Comparison of ENCODE assay signal across 12 cellular contexts in the genomic region with DNA sequence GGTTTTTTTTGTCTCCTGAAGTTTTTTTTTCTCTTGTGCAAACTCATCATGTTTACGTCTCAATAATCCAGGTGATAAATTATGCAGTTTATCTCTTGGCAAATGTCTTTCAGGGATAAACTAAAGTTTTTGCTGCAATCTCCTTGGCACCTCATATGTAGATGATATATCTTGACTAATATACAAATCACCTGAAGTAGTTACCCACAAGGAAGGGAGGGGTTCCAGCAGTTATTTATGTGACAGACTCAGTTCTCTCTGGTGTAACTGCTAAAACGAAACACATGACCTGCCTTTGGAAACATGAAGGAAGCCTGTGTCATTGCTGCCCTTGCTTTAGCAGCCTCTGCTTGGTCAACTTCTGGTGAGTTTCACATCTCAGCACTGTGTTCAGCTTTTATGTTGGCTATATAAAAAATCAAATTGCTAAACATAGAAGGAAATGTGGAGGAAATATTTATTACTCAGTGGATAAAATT. TPM values are rescaled to one million over a fixed set of nuclear protein-coding genes. Genes with fewer than 3 reads are reported as not detected.
DNase-seq lines count a peak whose midpoint lies in the region; ATAC-seq and TF ChIP-seq lines count a peak whose summit lies in the region.
"Had no signal": no experiment of that assay in that cellular context is flagged by ENCODE, and none has a peak within 500 bp of the region (broad histone marks: within the 10 kb centered on the region; RNA-seq: fewer than 3 reads in every experiment).

No MANE protein-coding gene starts in this region.

- H3K27me3 ChIP-seq in AG04450 (ENCODE audit: control insufficient read depth, insufficient read depth, low read length) (no peaks in the 10 kb centered on the region), IMR-90 (ENCODE audit: control insufficient read depth, insufficient read depth, low read length) (no peaks in the 10 kb centered on the region), mammary epithelial cell (ENCODE audit: insufficient read depth, low read length) (no peaks in the 10 kb centered on the region)

- H2BK5ac ChIP-seq in IMR-90 (ENCODE audit: low read depth, low read length, poor library complexity, severe bottlenecking) = peak overlapping the region; percentile 5

- CTCF ChIA-PET in AG04450 (lab: Charles Lee) (no interaction called here), IMR-90 (lab: Yijun Ruan, JAX) (no interaction called here), mammary epithelial cell (lab: Charles Lee; ENCODE audit: low non-redundant PET) (no interaction called here)

- POLR2A ChIA-PET in AG04450 (lab: Yijun Ruan, JAX) = no interaction called here
- POLR2A ChIA-PET in IMR-90 (lab: Charles Lee; ENCODE audit: unreplicated experiment) = no interaction called here

- BruUV-seq in IMR-90 (replicated peaks; lab: Mats Ljungman, UMichigan) = no TSS peak
- no TSS peak for BruUV-seq in mammary epithelial cell (replicated peaks; lab: Mats Ljungman, UMichigan)

- no peak overlapping the region for H2BK20ac ChIP-seq in IMR-90 (ENCODE audit: low read depth, low read length)

- no peak overlapping the region for H2BK120ac ChIP-seq in IMR-90 (ENCODE audit: low read depth, low read length)

- peak; percentile 79 for ATAC-seq in IMR-90 (ENCODE audit: low read depth)

- no peak overlapping the region for H2BK15ac ChIP-seq in IMR-90 (ENCODE audit: low read depth, low read length)

- H3K9me3 ChIP-seq in AG04450 (ENCODE audit: control insufficient read depth, insufficient read depth, low read length) (no peaks in the 10 kb centered on the region), IMR-90 (ENCODE audit: control insufficient read depth, insufficient read depth, low read length) (no peaks in the 10 kb centered on the region), mammary epithelial cell (replicated peaks; ENCODE audit: insufficient read depth, low read length) (no peaks in the 10 kb centered on the region)

- no peak overlapping the region for H2AK9ac ChIP-seq in IMR-90 (replicated peaks; ENCODE audit: low read depth, low read length, poor library complexity)

- no peak overlapping the region for H3K56ac ChIP-seq in IMR-90 (ENCODE audit: extremely low read depth, insufficient read depth, low read length)

- H3K9ac ChIP-seq in IMR-90 (ENCODE audit: low read depth, low read length) (no peak overlapping the region), mammary epithelial cell (ENCODE audit: insufficient read depth, low read length) (no peak overlapping the region)

- WGBS in IMR-90 (ENCODE audit: extremely low coverage in 2 of 2, insufficient read length in 1 of 2), 2 experiments = no CpG with 5 or more reads among the region's 2 CpGs
- 87% methylated on average over 2 of the region's 2 CpGs for WGBS in mammary epithelial cell (ENCODE audit: low coverage, missing lambda C conversion rate)

- H3K4me3 ChIP-seq in AG04450 (ENCODE audit: low read depth, low read length) (no peak overlapping the region), IMR-90 (ENCODE audit: insufficient read depth, low read depth, low read length) (no peak overlapping the region), mammary epithelial cell (replicated peaks in 1 of 3; ENCODE audit: insufficient read depth in 1 of 3, low read depth in 2 of 3, low read length in 3 of 3) (no peak overlapping the region)

- no peaks in the 10 kb centered on the region for H4K20me1 ChIP-seq in IMR-90 (ENCODE audit: insufficient read depth, low read length)
- H4K20me1 ChIP-seq in mammary epithelial cell (ENCODE audit: insufficient read depth, low read length) = no peaks in the 10 kb centered on the region

- no peaks in the 10 kb centered on the region for H3K79me2 ChIP-seq in mammary epithelial cell (ENCODE audit: insufficient read depth, low read length)

- H3K4ac ChIP-seq in IMR-90 (ENCODE audit: low read depth, low read length) = no peak overlapping the region

- TF ChIP-seq RAD21 in IMR-90 (IDR thresholded peaks at IDR 0.05; ENCODE audit: low read length) = no peak

- peak; percentile 10 for DNase-seq in AG04450 (ENCODE audit: low read depth, low spot score)
- peak; percentile 68 for DNase-seq in IMR-90
- DNase-seq in mammary epithelial cell = peak; percentile 56
- peak; percentile 13 for DNase-seq in mucosa of gallbladder (ENCODE audit: low spot score)
- DNase-seq in NCI-H82 treated with DMSO at 0.1 percent for 48 hours (lab: John Stamatoyannopoulos, UW; ENCODE audit: unreplicated experiment) = no peak
- no peak for DNase-seq in mesenteric fat pad (ENCODE audit: low spot score)
- DNase-seq in T1000 (lab: John Stamatoyannopoulos, UW) = no peak
- no peak for DNase-seq in activated gamma-delta T cell (lab: John Stamatoyannopoulos, UW)
- DNase-seq: activated CD4-positive, alpha-beta memory T cell treated with anti-CD3 and anti-CD28 coated beads for 36 hours; activated naive CD8-positive, alpha-beta T cell treated with anti-CD3 and anti-CD28 coated beads, Interleukin-2, amount 10 ng/mL, durations not matched to agents 7 days and 5 days; NCI-H187; stimulated activated naive CD4-positive, alpha-beta T cell had no signal

- no peak overlapping the region for H4K91ac ChIP-seq in IMR-90 (ENCODE audit: insufficient read depth, low read depth, low read length)

- H3K4me2 ChIP-seq in IMR-90 (ENCODE audit: low read depth, low read length) = peak overlapping the region; percentile 25
- H3K4me2 ChIP-seq in mammary epithelial cell (ENCODE audit: insufficient read depth, low read depth, low read length) = no peak overlapping the region

- H2AFZ ChIP-seq in IMR-90 (replicated peaks; ENCODE audit: low read length, poor library complexity) = no peak overlapping the region
- H2AFZ ChIP-seq in mammary epithelial cell (ENCODE audit: low read depth, low read length) = no peak overlapping the region

- TF ChIP-seq POLR2A in IMR-90 (IDR thresholded peaks at IDR 0.05; ENCODE audit: low read depth, low read length) = no peak

- dilution Hi-C loops in IMR-90 (cut with HindIII; ENCODE audit: low sequenced_read_pairs, unreplicated experiment) = no loop called here
- dilution Hi-C loops in mammary epithelial cell (cut with HindIII; ENCODE audit: low sequenced_read_pairs) = no loop called here

- in situ Hi-C loops in IMR-90 (cut with MboI; ENCODE audit: low sequenced_read_pairs) = no loop called here
- in situ Hi-C loops in mammary epithelial cell (cut with MboI; ENCODE audit: low sequenced_read_pairs in 2 of 2) = loop anchor here in 1 of 2 donors (10.0 kb wide), 1 partner anchor 257 kb away; no protein-coding TSS in a partner anchor

- intact Hi-C loops in IMR-90 (cut with micrococcal nuclease) (no loop called here), mammary epithelial cell (cut with micrococcal nuclease) (no loop called here)

- H4K5ac ChIP-seq in IMR-90 (ENCODE audit: low read depth, low read length) = peak overlapping the region; percentile 5; the same call in 1 of the 2 replicates

- no peak overlapping the region for H3K23ac ChIP-seq in IMR-90 (ENCODE audit: low read depth, low read length)

- no peak overlapping the region for H2AK5ac ChIP-seq in IMR-90 (ENCODE audit: low read depth, low read length)

- no peaks in the 10 kb centered on the region; the same call in 1 of the 2 replicates for H3K36me3 ChIP-seq in IMR-90 (ENCODE audit: control insufficient read depth, insufficient read depth, low read length)
- no peaks in the 10 kb centered on the region for H3K36me3 ChIP-seq in mammary epithelial cell (ENCODE audit: insufficient read depth, low read length)

- H3K9me1 ChIP-seq in IMR-90 (ENCODE audit: insufficient read depth, low read length) = peaks cover 4% of the 10 kb centered on the region; the same call in 1 of the 2 replicates

- TF ChIP-seq CTCF in AG04450 (IDR thresholded peaks at IDR 0.05; ENCODE audit: low read depth, low read length) (no peak), IMR-90 (conservative IDR thresholded peaks at IDR 0.05; ENCODE audit: low read depth, low read length) (no peak), mammary epithelial cell (conservative IDR thresholded peaks at IDR 0.05 in 1 of 2, IDR thresholded peaks at IDR 0.05 in 1 of 2; ENCODE audit: extremely low read depth in 1 of 2, insufficient read depth in 1 of 2, low read depth in 1 of 2, low read length in 2 of 2) (no peak)

- H4K8ac ChIP-seq in IMR-90 (ENCODE audit: low read depth in 2 of 2, low read length in 2 of 2) = no peak overlapping the region

- peak overlapping the region; percentile 25 for H3K27ac ChIP-seq in AG04450 (ENCODE audit: low read depth, low read length)
- peak overlapping the region; percentile 61; the same call in 1 of the 2 replicates for H3K27ac ChIP-seq in IMR-90 (ENCODE audit: insufficient read depth, low read length)
- H3K27ac ChIP-seq in mammary epithelial cell (ENCODE audit: insufficient read depth, low read depth, low read length) = no peak overlapping the region

- peaks cover 0 to 5% of the 10 kb centered on the region in 2 experiments; a peak in 1 of 4 replicates for H3K79me1 ChIP-seq in IMR-90 (ENCODE audit: low read depth in 1 of 2, low read length in 2 of 2)

- no peak overlapping the region for H3K14ac ChIP-seq in IMR-90 (replicated peaks; ENCODE audit: low read depth, low read length)

- H3K18ac ChIP-seq in IMR-90 (ENCODE audit: low read depth, low read length) = no peak overlapping the region

- peaks cover 5% of the 10 kb centered on the region; the same call in 1 of the 2 replicates for H3K4me1 ChIP-seq in IMR-90 (ENCODE audit: control insufficient read depth, insufficient read depth, low read length)
- no peaks in the 10 kb centered on the region for H3K4me1 ChIP-seq in mammary epithelial cell (ENCODE audit: insufficient read depth, low read length)

TF ChIP-seq in IMR-90, 13 proteins besides CTCF, POLR2A, EP300 and RAD21:
- TF ChIP-seq CEBPB (IDR thresholded peaks at IDR 0.05; ENCODE audit: low read depth, low read length) (peak; percentile 29; the same call in 1 of the 2 replicates), RCOR1 (IDR thresholded peaks at IDR 0.05; ENCODE audit: insufficient replicate concordance, low read length) (no peak)

RNA-seq across cellular contexts. Expression of gene KIAA1958, which starts 39.3 kb away (rescaled TPM):
- polyA plus RNA-seq in AG04450 (2011; rRNA removed) (0.88 and 1.1 TPM in 2 replicates), IMR-90 (2012; rRNA removed) (0.65 and 0.75 TPM in 2 replicates), mammary epithelial cell (0.99 TPM)
- polyA minus RNA-seq in AG04450 (2011; rRNA and poly(A)+ RNA removed) = 11.7 and 14.4 TPM in 2 replicates
- total RNA-seq in IMR-90 (2012; rRNA removed) (1.4 and 1.8 TPM in 2 replicates), mammary epithelial cell (1 to 10 TPM; 2.5 TPM), mucosa of gallbladder (11.3 TPM), mesenteric fat pad (6.1 TPM)
- polyA plus RNA-seq in IMR-90 (2012; cell fraction: cytosol; rRNA removed) = 0.37 and 0.41 TPM in 2 replicates
- polyA plus RNA-seq in IMR-90 (2012; cell fraction: nucleus; rRNA removed; ENCODE audit: low replicate concordance) = 0.61 and 0.91 TPM in 2 replicates
- polyA minus RNA-seq in mammary epithelial cell = 6.9 TPM

Comparison
In these comparisons a context has a peak if more than half of its experiments do, and no peak if none do; other contexts are left out.
1. DNase-seq: peak in AG04450 (single experiment), IMR-90 (single experiment), mammary epithelial cell (single experiment) and mucosa of gallbladder (single experiment); none in NCI-H82 treated with DMSO at 0.1 percent for 48 hours (single experiment), mesenteric fat pad (single experiment), T1000 (single experiment) and activated gamma-delta T cell (single experiment).